In genomic region chr13:19782049-19782726, GRCh38 we compare ENCODE assay signal across 8 cellular contexts.
DNase-seq lines count a peak whose midpoint lies in the region; ATAC-seq and TF ChIP-seq lines count a peak whose summit lies in the region.

No MANE protein-coding gene starts in this region.

- H2AFZ ChIP-seq in Loucy (ENCODE audit: low read length): peak overlapping the region; percentile 68

- H3F3A ChIP-seq in Loucy (ENCODE audit: low read depth): no peaks in the 10 kb centered on the region

- peak overlapping the region; percentile 99 for H3K9ac ChIP-seq in Loucy (ENCODE audit: low read depth, low read length, poor library complexity, severe bottlenecking)

- peaks cover 18% of the 10 kb centered on the region for H4K20me1 ChIP-seq in Loucy (ENCODE audit: insufficient read depth, low read length, poor library complexity, severe bottlenecking)

- peak; percentile 37 for ATAC-seq in GM21786 (IDR thresholded peaks at IDR 0.05; ENCODE audit: unreplicated experiment)

- TF ChIP-seq CTCF in Loucy (conservative IDR thresholded peaks at IDR 0.05; ENCODE audit: low read length) (no peak), choroid plexus epithelial cell (conservative IDR thresholded peaks at IDR 0.05; ENCODE audit: low read depth, low read length) (peak; percentile 17)

- H3K27me3 ChIP-seq in Loucy (ENCODE audit: insufficient read depth, low read length, poor library complexity, severe bottlenecking): no peaks in the 10 kb centered on the region

- H3K4me3 ChIP-seq in Loucy (ENCODE audit: low read length, poor library complexity, severe bottlenecking) (peak overlapping the region; percentile 98), choroid plexus epithelial cell (ENCODE audit: low read depth, low read length) (peak overlapping the region; percentile 75)

- no peaks in the 10 kb centered on the region for H3K9me2 ChIP-seq in Loucy (replicated peaks; ENCODE audit: low read depth, low read length)

- no peaks in the 10 kb centered on the region for H3K36me3 ChIP-seq in Loucy (ENCODE audit: insufficient read depth, low read length)

- DNase-seq in EL (peak; percentile 38), choroid plexus epithelial cell (ENCODE audit: low read depth) (peak; percentile 67), left kidney (ENCODE audit: low read depth, low spot score) (peak; percentile 75), NCI-H1436 (lab: John Stamatoyannopoulos, UW) (no peak)
- DNase-seq in activated CD4-positive, alpha-beta T cell treated with anti-CD3 and anti-CD28 coated beads for 4 hours: peak; percentile 41
- peak; percentile 52 for DNase-seq in stimulated activated CD4-positive, alpha-beta T cell treated with anti-CD3 and anti-CD28 coated beads, Interleukin-1b, Interleukin-23, amount 100 ng/mL, for 48 hours

- H3K79me2 ChIP-seq in Loucy (ENCODE audit: insufficient read depth, low read length): peaks cover 31% of the 10 kb centered on the region

- no peaks in the 10 kb centered on the region for H3K9me3 ChIP-seq in Loucy (ENCODE audit: insufficient read depth, low read depth, low read length)

- H3K4me2 ChIP-seq in Loucy (ENCODE audit: low read depth, low read length, poor library complexity, severe bottlenecking): peak overlapping the region; percentile 95

- no peaks in the 10 kb centered on the region for H3K4me1 ChIP-seq in Loucy (ENCODE audit: insufficient read depth, low read length, poor library complexity, severe bottlenecking)
